In genomic region chr17:30808785-30809286, GRCh38 we compare ENCODE assay signal across 8 cellular contexts. TPM values are rescaled to one million over a fixed set of nuclear protein-coding genes. Genes with fewer than 3 reads are reported as not detected.
DNase-seq lines count a peak whose midpoint lies in the region; ATAC-seq, FAIRE-seq and TF ChIP-seq lines count a peak whose summit lies in the region.

No MANE protein-coding gene starts in this region.

- H3K4me3 ChIP-seq in small intestine (ENCODE audit: low read depth in 1 of 2, low read length in 2 of 2): no peak overlapping the region

- peaks cover 0 to 2% of the 10 kb centered on the region in 2 donors for H3K36me3 ChIP-seq in small intestine (ENCODE audit: control insufficient read depth in 2 of 2, insufficient read depth in 2 of 2, low read length in 2 of 2)

- no peak for FAIRE-seq in small intestine (lab: Jason Lieb, UNC)

- no peaks in the 10 kb centered on the region for H3K9me3 Mint-ChIP-seq in activated T-cell treated with anti-CD3 and anti-CD28 coated beads, Interleukin-2, amount 50 U/mL, for 72 hours

- H3K4me1 Mint-ChIP-seq in activated T-cell treated with anti-CD3 and anti-CD28 coated beads, Interleukin-2, amount 50 U/mL, for 72 hours (ENCODE audit: low read depth): peaks cover 87% of the 10 kb centered on the region

- no peak for TF ChIP-seq CTCF in omental fat pad (IDR thresholded peaks at IDR 0.05)

- peak overlapping the region; percentile 99 for H3K27ac Mint-ChIP-seq in activated T-cell treated with anti-CD3 and anti-CD28 coated beads, Interleukin-2, amount 50 U/mL, for 72 hours

- H3K4me1 ChIP-seq in small intestine (ENCODE audit: control insufficient read depth in 2 of 2, insufficient read depth in 1 of 2, low read depth in 1 of 2, low read length in 1 of 2): no peaks in the 10 kb centered on the region

- ATAC-seq in HG03457 (IDR thresholded peaks at IDR 0.05; ENCODE audit: unreplicated experiment) (peak; percentile 73), omental fat pad (ENCODE audit: low FRiP score) (no peak)
- ATAC-seq in activated T-cell treated with anti-CD3 and anti-CD28 coated beads, Interleukin-2, amount 50 U/mL, for 72 hours (replicated peaks in 1 of 2): peak; percentile 78 to 82

- peak overlapping the region; percentile 85 to 90 for H3K4me3 Mint-ChIP-seq in activated T-cell treated with anti-CD3 and anti-CD28 coated beads, Interleukin-2, amount 50 U/mL, for 72 hours

- no peaks in the 10 kb centered on the region for H3K27me3 Mint-ChIP-seq in activated T-cell treated with anti-CD3 and anti-CD28 coated beads, Interleukin-2, amount 50 U/mL, for 72 hours (ENCODE audit: low read depth)

- no peaks in the 10 kb centered on the region for H3K27me3 ChIP-seq in small intestine (ENCODE audit: control insufficient read depth in 2 of 2, insufficient read depth in 2 of 2, low read length in 2 of 2)

- DNase-seq in AML-193 (lab: John Stamatoyannopoulos, UW) (peak; percentile 73 to 83), small intestine (peak; percentile 56), NCI-H748 treated with DMSO at 0.1 percent for 48 hours (lab: John Stamatoyannopoulos, UW) (no peak), omental fat pad (ENCODE audit: low spot score) (no peak), amygdala (lab: John Stamatoyannopoulos, UW) (no peak)
- peak; percentile 28 to 49 for DNase-seq in activated T-cell treated with anti-CD3 and anti-CD28 coated beads, Interleukin-2, amount 50 U/mL, for 72 hours

- TF ChIP-seq POLR2A in GM19099 (IDR thresholded peaks at IDR 0.05; ENCODE audit: extremely low read depth, insufficient read length, low read depth): peak; percentile 41

- H3K27ac ChIP-seq in small intestine (ENCODE audit: low read depth in 1 of 2, low read length in 1 of 2): peak overlapping the region in 1 of 2 donors; percentile 40

- peaks cover 2 to 10% of the 10 kb centered on the region in 2 donors for H3K36me3 Mint-ChIP-seq in activated T-cell treated with anti-CD3 and anti-CD28 coated beads, Interleukin-2, amount 50 U/mL, for 72 hours (ENCODE audit: insufficient read depth in 2 of 2)

- WGBS in small intestine, 3 donors: 54 to 87% (median 69%) methylated on average over 9 of the region's 9 CpGs

- H3K9me3 ChIP-seq in small intestine (ENCODE audit: control insufficient read depth, low read depth): no peaks in the 10 kb centered on the region

RNA-seq across cellular contexts. Expression of gene CRLF3, which starts 15.7 kb away (rescaled TPM):
- total RNA-seq in activated T-cell treated with anti-CD3 and anti-CD28 coated beads, Interleukin-2, amount 50 U/mL, for 72 hours: 10 to 100 TPM; 51.7 to 60.7 TPM
- 1 to 10 TPM; 5.6 to 6.1 (median 5.7) TPM for polyA plus RNA-seq in small intestine
- total RNA-seq in omental fat pad: 10 to 100 TPM; 11.4 to 22.7 (median 17.1) TPM

RNA-seq across cellular contexts. Expression of gene ATAD5, which starts 22.9 kb away (rescaled TPM):
- 10 to 100 TPM; 34.4 to 35.7 TPM for total RNA-seq in activated T-cell treated with anti-CD3 and anti-CD28 coated beads, Interleukin-2, amount 50 U/mL, for 72 hours
- 1 to 10 TPM in 1 of 3 donors, under 1 TPM in 2; 0.22 to 1.4 (median 0.27) TPM for polyA plus RNA-seq in small intestine
- 1 to 10 TPM in 2 of 4 donors, under 1 TPM in 2; 0.74 to 2.5 (median 1.2) TPM for total RNA-seq in omental fat pad

Comparison
In these comparisons a context has a peak if more than half of its experiments do, and no peak if none do; other contexts are left out.
1. DNase-seq: peak in AML-193 (2 of 2), activated T-cell treated with anti-CD3 and anti-CD28 coated beads, Interleukin-2, amount 50 U/mL, for 72 hours (2 of 2) and small intestine (single experiment); none in NCI-H748 treated with DMSO at 0.1 percent for 48 hours (single experiment), omental fat pad (single experiment) and amygdala (0 of 56).
2. RNA of gene ATAD5, which starts 22.9 kb away (total RNA-seq): 34.4 to 35.7 TPM in activated T-cell treated with anti-CD3 and anti-CD28 coated beads, Interleukin-2, amount 50 U/mL, for 72 hours; 0.74 to 2.5 TPM in omental fat pad; every median in the first group is over 10 times any median in the second.